8 cellular contexts compared by ENCODE assay signal in genomic region chr2:191155608-191156071, GRCh38. TPM values are rescaled to one million over a fixed set of nuclear protein-coding genes. Genes with fewer than 3 reads are reported as not detected.
DNase-seq lines count a peak whose midpoint lies in the region; ATAC-seq and TF ChIP-seq lines count a peak whose summit lies in the region.

No MANE protein-coding gene starts in this region.

- intact Hi-C loops in mucosa of descending colon (cut with DNase I, micrococcal nuclease), result loop anchor here in 1 of 2 donors (2.0 kb wide), 1 partner anchor 103 kb away; no protein-coding TSS in a partner anchor

- ATAC-seq in HG03103 (IDR thresholded peaks at IDR 0.05; ENCODE audit: low read depth, unreplicated experiment) (peak; percentile 41), mucosa of descending colon (peak; percentile 42), HG03196 (IDR thresholded peaks at IDR 0.05; ENCODE audit: unreplicated experiment) (no peak)

- H3K9me3 ChIP-seq in mucosa of descending colon, result no peaks in the 10 kb centered on the region

- CTCF ChIA-PET in AG04449 (lab: Yijun Ruan, JAX), result interaction anchor here (0.6 to 22.9 kb wide), 51 partner anchors 8 to 383 kb away, joined by 3 to 542 read pairs (median 4); partner anchors contain the start of gene STAT1

- POLR2A ChIA-PET in AG04449 (lab: Yijun Ruan, JAX), result interaction anchor here (1.0 kb wide), 1 partner anchor 142 kb away, joined by 3 read pairs; the partner anchor contains the start of gene STAT1

- H3K4me1 ChIP-seq in mucosa of descending colon (ENCODE audit: low read depth), result peaks cover 3% of the 10 kb centered on the region

- TF ChIP-seq CTCF in AG04449 (IDR thresholded peaks at IDR 0.05; ENCODE audit: insufficient read depth, low read length, missing control alignments) (peak; percentile 66), GM12865 (IDR thresholded peaks at IDR 0.05; ENCODE audit: insufficient read depth, low read depth, low read length, missing control alignments) (peak; percentile 62), cardiac fibroblast (IDR thresholded peaks at IDR 0.05; ENCODE audit: low read depth, low read length) (peak; percentile 74), mucosa of descending colon (IDR thresholded peaks at IDR 0.05) (peak; percentile 19)

- no peak overlapping the region for H3K4me3 ChIP-seq in AG04449 (ENCODE audit: low read depth, low read length)
- no peak overlapping the region for H3K4me3 ChIP-seq in GM12865 (ENCODE audit: low read depth, low read length)
- no peak overlapping the region for H3K4me3 ChIP-seq in cardiac fibroblast (replicated peaks in 1 of 2; ENCODE audit: low read depth in 2 of 2, low read length in 2 of 2)
- H3K4me3 ChIP-seq in mucosa of descending colon, result no peak overlapping the region

- DNase-seq in AG04449 (ENCODE audit: low read depth, low spot score), result no peak
- peak; percentile 57 for DNase-seq in GM12865 (ENCODE audit: low read depth)
- DNase-seq in NOMO-1 treated with DMSO at 0.1 percent for 48 hours (lab: John Stamatoyannopoulos, UW; ENCODE audit: unreplicated experiment), result peak; percentile 65
- DNase-seq in cardiac fibroblast (ENCODE audit: low read depth in 2 of 2), result peak; percentile 75 to 78
- no peak for DNase-seq in mucosa of descending colon
- no peak for DNase-seq in mesenteric fat pad (ENCODE audit: low spot score)

- H3K36me3 ChIP-seq in mucosa of descending colon (ENCODE audit: low read depth), result no peaks in the 10 kb centered on the region

RNA-seq across cellular contexts. Expression of gene STAT4, which starts 4.8 kb away (rescaled TPM):
- total RNA-seq in mucosa of descending colon (1 to 10 TPM; 2.7 to 4.0 (median 3.6) TPM), mesenteric fat pad (4.1 TPM)

Comparison
In these comparisons a context has a peak if more than half of its experiments do, and no peak if none do; other contexts are left out.
1. DNase-seq: peak in GM12865 (single experiment), NOMO-1 treated with DMSO at 0.1 percent for 48 hours (single experiment) and cardiac fibroblast (2 of 2); none in AG04449 (single experiment), mucosa of descending colon (0 of 3) and mesenteric fat pad (single experiment).
2. CTCF ChIP-seq: peak in every context shown above with its lines; median percentile 74 in cardiac fibroblast; 66 in AG04449; 62 in GM12865; 19 in mucosa of descending colon.